Comparison of ENCODE assay signal across 1 cellular context in the genomic region with DNA sequence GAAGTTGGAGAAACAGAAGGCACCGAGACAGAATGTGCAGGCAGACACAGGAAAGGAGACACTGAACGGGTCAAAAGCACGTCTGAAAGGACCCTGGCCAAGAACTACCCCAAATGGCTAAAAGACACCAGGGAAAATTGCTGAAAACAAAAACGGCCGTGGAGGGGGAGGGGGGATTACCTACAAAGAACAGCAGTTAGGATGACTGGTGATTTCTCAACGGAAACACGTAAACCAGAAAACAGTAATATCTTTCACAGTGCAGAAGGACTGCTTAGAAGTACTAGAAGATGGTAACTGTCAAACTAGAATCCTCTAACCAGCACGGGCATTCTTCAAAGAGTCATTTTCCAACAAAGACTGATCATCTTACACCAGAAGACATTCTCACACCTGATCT.
TF ChIP-seq lines count a peak whose summit lies in the region.

No MANE protein-coding gene starts in this region.

TF ChIP-seq in HCT116, 20 proteins besides CTCF, POLR2A, EP300 and RAD21 (continued from another document):
- TF ChIP-seq, protein P1, sequence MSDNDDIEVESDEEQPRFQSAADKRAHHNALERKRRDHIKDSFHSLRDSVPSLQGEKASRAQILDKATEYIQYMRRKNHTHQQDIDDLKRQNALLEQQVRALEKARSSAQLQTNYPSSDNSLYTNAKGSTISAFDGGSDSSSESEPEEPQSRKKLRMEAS (IDR thresholded peaks at IDR 0.05), result no peak
- no peak for TF ChIP-seq CEBPB (IDR thresholded peaks at IDR 0.05; ENCODE audit: low read depth)
TF ChIP-seq in HCT116: peak in this region for 0.
